Comparison of ENCODE assay signal across 8 cellular contexts in the genomic region with DNA sequence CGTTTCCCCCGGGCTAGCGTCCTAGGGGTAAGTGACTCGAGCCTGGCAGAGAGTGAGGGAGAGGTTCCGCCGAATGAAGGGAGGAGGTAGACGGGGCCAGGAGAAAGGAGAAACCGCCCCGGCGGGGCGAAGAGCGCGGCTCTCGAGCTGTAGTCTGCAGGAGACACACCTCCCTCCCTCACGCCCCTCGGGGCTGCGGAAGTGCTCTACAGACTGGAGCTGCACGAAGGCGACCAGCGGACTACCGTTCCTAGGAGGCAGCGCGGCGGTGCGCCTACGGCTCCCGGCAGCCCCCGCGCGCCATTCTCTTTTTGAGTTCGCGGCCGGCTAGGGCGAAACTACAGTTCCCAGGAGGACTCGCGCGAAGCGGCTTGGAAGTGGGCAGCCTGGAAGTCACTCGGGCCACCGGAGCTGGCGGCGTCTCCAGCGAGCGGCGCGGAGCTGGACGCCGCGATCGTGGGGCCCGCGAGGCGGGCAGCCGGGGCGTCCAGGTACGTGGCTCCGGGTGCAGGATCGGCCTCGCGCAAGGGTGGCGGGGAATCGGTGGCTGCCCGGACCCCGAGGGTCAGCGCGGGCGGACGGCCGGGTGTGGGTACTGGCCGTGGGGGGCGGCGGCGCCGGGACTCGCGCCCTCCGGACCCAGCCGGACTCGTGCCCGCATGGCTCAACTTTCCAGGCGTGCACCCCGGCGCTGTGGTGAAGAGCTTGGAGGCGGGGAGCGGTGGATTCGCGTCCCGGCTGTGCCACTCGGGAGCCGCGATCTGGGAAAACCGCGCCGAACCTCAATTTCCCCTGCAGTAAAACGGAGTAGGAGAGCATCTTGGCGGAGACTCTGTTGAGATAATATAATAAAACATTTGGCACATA. TPM values are rescaled to one million over a fixed set of nuclear protein-coding genes. Genes with fewer than 3 reads are reported as not detected.
A peak's percentile ranks its signal among the peaks of the same experiment; 100 is the strongest.
DNase-seq lines count a peak whose midpoint lies in the region; ATAC-seq and TF ChIP-seq lines count a peak whose summit lies in the region.

A gene with protein sequence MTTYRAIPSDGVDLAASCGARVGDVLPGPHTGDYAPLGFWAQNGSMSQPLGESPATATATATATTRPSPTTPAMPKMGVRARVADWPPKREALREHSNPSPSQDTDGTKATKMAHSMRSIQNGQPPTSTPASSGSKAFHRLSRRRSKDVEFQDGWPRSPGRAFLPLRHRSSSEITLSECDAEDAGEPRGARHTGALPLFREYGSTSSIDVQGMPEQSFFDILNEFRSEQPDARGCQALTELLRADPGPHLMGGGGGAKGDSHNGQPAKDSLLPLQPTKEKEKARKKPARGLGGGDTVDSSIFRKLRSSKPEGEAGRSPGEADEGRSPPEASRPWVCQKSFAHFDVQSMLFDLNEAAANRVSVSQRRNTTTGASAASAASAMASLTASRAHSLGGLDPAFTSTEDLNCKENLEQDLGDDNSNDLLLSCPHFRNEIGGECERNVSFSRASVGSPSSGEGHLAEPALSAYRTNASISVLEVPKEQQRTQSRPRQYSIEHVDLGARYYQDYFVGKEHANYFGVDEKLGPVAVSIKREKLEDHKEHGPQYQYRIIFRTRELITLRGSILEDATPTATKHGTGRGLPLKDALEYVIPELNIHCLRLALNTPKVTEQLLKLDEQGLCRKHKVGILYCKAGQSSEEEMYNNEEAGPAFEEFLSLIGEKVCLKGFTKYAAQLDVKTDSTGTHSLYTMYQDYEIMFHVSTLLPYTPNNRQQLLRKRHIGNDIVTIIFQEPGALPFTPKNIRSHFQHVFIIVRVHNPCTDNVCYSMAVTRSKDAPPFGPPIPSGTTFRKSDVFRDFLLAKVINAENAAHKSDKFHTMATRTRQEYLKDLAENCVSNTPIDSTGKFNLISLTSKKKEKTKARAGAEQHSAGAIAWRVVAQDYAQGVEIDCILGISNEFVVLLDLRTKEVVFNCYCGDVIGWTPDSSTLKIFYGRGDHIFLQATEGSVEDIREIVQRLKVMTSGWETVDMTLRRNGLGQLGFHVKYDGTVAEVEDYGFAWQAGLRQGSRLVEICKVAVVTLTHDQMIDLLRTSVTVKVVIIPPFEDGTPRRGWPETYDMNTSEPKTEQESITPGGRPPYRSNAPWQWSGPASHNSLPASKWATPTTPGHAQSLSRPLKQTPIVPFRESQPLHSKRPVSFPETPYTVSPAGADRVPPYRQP (N-terminal part only) (plus strand): TSS at position 341 of the 867 bp plus-strand sequence. CDS start 174,358 bp downstream, outside the sequence.

- intact Hi-C loops in adrenal gland (cut with DNase I) = loop anchor here (10.0 kb wide), 3 partner anchors 188 to 418 kb away; a partner anchor contains a TSS
- intact Hi-C loops in heart left ventricle (cut with DNase I) = loop anchor here (2.0 to 10.0 kb wide), 11 partner anchors 95 to 430 kb away; a partner anchor contains a TSS
- intact Hi-C loops in posterior cingulate gyrus (cut with DNase I) = loop anchor here (2.0 kb wide), 1 partner anchor 98 kb away; no protein-coding TSS in a partner anchor
- intact Hi-C loops in upper lobe of right lung (cut with DNase I) = no loop called here

- no peaks in the 10 kb centered on the region for H3K36me3 ChIP-seq in adrenal gland (replicated peaks in 1 of 2)
- no peaks in the 10 kb centered on the region for H3K36me3 ChIP-seq in heart left ventricle
- no peaks in the 10 kb centered on the region for H3K36me3 ChIP-seq in upper lobe of right lung

- H3K27me3 ChIP-seq in adrenal gland = no peaks in the 10 kb centered on the region
- no peaks in the 10 kb centered on the region for H3K27me3 ChIP-seq in heart left ventricle
- H3K27me3 ChIP-seq in upper lobe of right lung = no peaks in the 10 kb centered on the region

- H3K4me1 ChIP-seq in adrenal gland (replicated peaks in 1 of 2) (peaks cover 6 to 8% of the 10 kb centered on the region in 2 donors), heart left ventricle (peaks cover 0 to 19% (median 12%) of the 10 kb centered on the region in 12 donors), upper lobe of right lung (peaks cover 15% of the 10 kb centered on the region)

- WGBS in adrenal gland, 4 donors = 0 to 1% (median 0%) methylated on average over 14 to 96 of the region's 96 CpGs
- 0 to 1% (median 0%) methylated on average over 19 to 96 of the region's 96 CpGs for WGBS in heart left ventricle, 4 donors

- peak; percentile 95 for DNase-seq in NCI-H1436 (lab: John Stamatoyannopoulos, UW)
- DNase-seq in T follicular helper cell (ENCODE audit: low read depth) = peak; percentile 88
- DNase-seq in adrenal gland = peak; percentile 93 to 97 (median 96)
- DNase-seq in heart left ventricle = peak; percentile 94 to 97 (median 95)
- DNase-seq in posterior cingulate gyrus = peak; percentile 93 to 99 (median 96)
- peak; percentile 97 for DNase-seq in upper lobe of right lung

- ATAC-seq in HG02798 (IDR thresholded peaks at IDR 0.05; ENCODE audit: poor library complexity, unreplicated experiment) (peak; percentile 90), heart left ventricle (peak; percentile 97 to 99 (median 99)), upper lobe of right lung (peak; percentile 97)

- TF ChIP-seq POLR2A in adrenal gland (IDR thresholded peaks at IDR 0.05) (peak; percentile 20 to 74), heart left ventricle (IDR thresholded peaks at IDR 0.05) (peak in 1 of 2 donors; percentile 86)

- H3K9me3 ChIP-seq in adrenal gland (replicated peaks in 1 of 3) (no peaks in the 10 kb centered on the region), heart left ventricle (no peaks in the 10 kb centered on the region), upper lobe of right lung (no peaks in the 10 kb centered on the region)

- peak within 1 kb of the TSS in 3 of 5 donors; percentile 22 to 74 (median 66) for H3K27ac ChIP-seq in adrenal gland
- peak within 1 kb of the TSS in 11 of 12 donors; percentile 47 to 81 (median 76) for H3K27ac ChIP-seq in heart left ventricle
- H3K27ac ChIP-seq in upper lobe of right lung = peak within 1 kb of the TSS; percentile 61

- no peak for TF ChIP-seq CTCF in GM12875 (IDR thresholded peaks at IDR 0.05; ENCODE audit: borderline replicate concordance, insufficient read depth, low read depth, low read length)
- no peak for TF ChIP-seq CTCF in adrenal gland (IDR thresholded peaks at IDR 0.05)
- TF ChIP-seq CTCF in heart left ventricle (IDR thresholded peaks at IDR 0.05) = peak in 2 of 12 donors; percentile 18 to 25
- no peak for TF ChIP-seq CTCF in upper lobe of right lung (IDR thresholded peaks at IDR 0.05)

- H3K4me3 ChIP-seq in GM12875 (ENCODE audit: low read depth, low read length) (peak within 1 kb of the TSS; percentile 94), adrenal gland (peak within 1 kb of the TSS; percentile 5 to 89 (median 69)), heart left ventricle (peak within 1 kb of the TSS; percentile 76 to 98 (median 88)), upper lobe of right lung (peak within 1 kb of the TSS; percentile 93)

RNA-seq across cellular contexts. Expression of the gene that starts here (rescaled TPM):
- 10 to 100 TPM in 6 of 8 donors, 1 to 10 TPM in 2; 8.4 to 24.1 (median 14.1) TPM for total RNA-seq in adrenal gland
- 10 to 100 TPM in 2 of 3 donors, 1 to 10 TPM in 1; 2.2 to 12.0 (median 10.2) TPM for polyA plus RNA-seq in adrenal gland
- total RNA-seq in heart left ventricle = 10 to 100 TPM in 4 of 9 donors, 1 to 10 TPM in 5; 6.3 to 22.9 (median 9.4) TPM
- 1 to 10 TPM; 4.7 to 8.5 TPM for polyA plus RNA-seq in heart left ventricle
- 66.3 TPM for total RNA-seq in upper lobe of right lung

Comparison
In these comparisons a context has a peak if more than half of its experiments do, and no peak if none do; other contexts are left out.
1. Peak in every context shown above with its lines: DNase-seq, ATAC-seq, H3K4me3 ChIP-seq and H3K27ac ChIP-seq.